Comparison of ENCODE assay signal across 9 cellular contexts in the genomic region with DNA sequence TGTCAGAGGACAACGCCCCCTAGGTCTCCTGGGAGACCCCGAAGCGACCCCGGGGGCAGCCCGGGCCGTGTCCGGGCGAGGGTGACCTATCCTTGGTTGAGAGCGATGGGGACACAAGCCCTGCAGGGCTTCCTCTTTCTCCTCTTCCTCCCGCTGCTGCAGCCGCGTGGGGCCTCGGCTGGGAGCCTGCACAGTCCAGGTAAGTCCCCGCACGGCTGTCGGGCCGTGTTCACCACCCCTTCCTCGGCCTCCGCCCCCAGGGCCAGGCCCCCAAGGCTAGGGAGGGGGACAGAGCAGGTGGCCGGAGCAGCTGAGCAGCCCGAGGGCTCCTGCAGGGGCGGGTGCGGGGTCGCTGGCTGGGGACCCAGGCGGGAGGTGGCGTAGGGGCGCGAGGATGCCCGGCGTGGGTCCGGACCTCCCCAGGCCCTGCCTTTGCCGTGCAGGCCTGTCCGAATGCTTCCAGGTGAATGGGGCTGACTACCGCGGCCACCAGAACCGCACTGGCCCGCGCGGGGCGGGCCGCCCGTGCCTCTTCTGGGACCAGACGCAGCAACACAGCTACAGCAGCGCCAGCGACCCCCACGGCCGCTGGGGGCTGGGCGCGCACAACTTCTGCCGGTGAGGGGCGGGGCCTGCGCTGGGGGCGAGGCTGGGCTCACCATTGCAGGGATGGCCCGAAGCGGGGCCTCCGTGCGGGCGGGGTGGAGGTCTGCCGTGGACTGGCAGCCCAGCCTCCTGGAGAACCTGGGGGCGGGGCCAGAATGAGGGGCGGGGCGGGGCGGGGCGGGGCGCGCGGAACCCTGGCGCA. TPM values are rescaled to one million over a fixed set of nuclear protein-coding genes. Genes with fewer than 3 reads are reported as not detected.
DNase-seq lines count a peak whose midpoint lies in the region; ATAC-seq and TF ChIP-seq lines count a peak whose summit lies in the region.
"Had no signal": no experiment of that assay in that cellular context is flagged by ENCODE, and none has a peak within 500 bp of the region (broad histone marks: within the 10 kb centered on the region; RNA-seq: fewer than 3 reads in every experiment).

No MANE protein-coding gene starts in this region.

- H3K4me1 ChIP-seq in tibial nerve, result peaks cover 0 to 72% (median 33%) of the 10 kb centered on the region in 4 donors

- H3K4me3 Mint-ChIP-seq in activated T-helper 17 cell treated with anti-CD3 and anti-CD28 coated beads, Interleukin-2, amount 50 U/mL, for 72 hours, result peak overlapping the region; percentile 68
- peak overlapping the region; percentile 79 for H3K4me3 Mint-ChIP-seq in stimulated activated memory B cell treated with anti-CD40 and anti-IgM and Interleukin-4, amounts not matched to agents 10 μg/mL and 1 μg/mL and 100 μg/mL, for 72 hours

- no peak for ATAC-seq in activated T-helper 17 cell treated with anti-CD3 and anti-CD28 coated beads, Interleukin-2, amount 50 U/mL, for 72 hours (replicated peaks)
- peak; percentile 18 for ATAC-seq in stimulated activated memory B cell treated with anti-CD40 and anti-IgM and Interleukin-4, amounts not matched to agents 10 μg/mL and 1 μg/mL and 100 μg/mL, for 72 hours
- ATAC-seq in GM18520 (IDR thresholded peaks at IDR 0.05; ENCODE audit: unreplicated experiment), result no peak

- H3K4me1 Mint-ChIP-seq in activated T-helper 17 cell treated with anti-CD3 and anti-CD28 coated beads, Interleukin-2, amount 50 U/mL, for 72 hours, result peaks cover 5% of the 10 kb centered on the region
- peaks cover 51% of the 10 kb centered on the region for H3K4me1 Mint-ChIP-seq in stimulated activated memory B cell treated with anti-CD40 and anti-IgM and Interleukin-4, amounts not matched to agents 10 μg/mL and 1 μg/mL and 100 μg/mL, for 72 hours

- H3K9me3 ChIP-seq in tibial nerve, result no peaks in the 10 kb centered on the region

- 0 to 1% methylated on average over 7 to 42 of the region's 68 CpGs for WGBS in tibial nerve, 2 donors

- no peak overlapping the region for H3K27ac Mint-ChIP-seq in activated T-helper 17 cell treated with anti-CD3 and anti-CD28 coated beads, Interleukin-2, amount 50 U/mL, for 72 hours
- no peak overlapping the region for H3K27ac Mint-ChIP-seq in stimulated activated memory B cell treated with anti-CD40 and anti-IgM and Interleukin-4, amounts not matched to agents 10 μg/mL and 1 μg/mL and 100 μg/mL, for 72 hours

- H3K27me3 ChIP-seq in tibial nerve, result peaks cover 2 to 88% of the 10 kb centered on the region in 2 donors

- no peak for TF ChIP-seq EP300 in tibial nerve (IDR thresholded peaks at IDR 0.05)

- no peak for TF ChIP-seq POLR2A in tibial nerve (IDR thresholded peaks at IDR 0.05)

- peak overlapping the region; percentile 45 for H3K4me3 ChIP-seq in Jurkat, Clone E6-1 (ENCODE audit: low read length)
- H3K4me3 ChIP-seq in tibial nerve, result peak overlapping the region in 2 of 4 donors; percentile 13 to 26

- H3K36me3 Mint-ChIP-seq in activated T-helper 17 cell treated with anti-CD3 and anti-CD28 coated beads, Interleukin-2, amount 50 U/mL, for 72 hours (ENCODE audit: low read depth), result peaks cover 10% of the 10 kb centered on the region
- no peaks in the 10 kb centered on the region for H3K36me3 Mint-ChIP-seq in stimulated activated memory B cell treated with anti-CD40 and anti-IgM and Interleukin-4, amounts not matched to agents 10 μg/mL and 1 μg/mL and 100 μg/mL, for 72 hours

- TF ChIP-seq CTCF in tibial nerve (IDR thresholded peaks at IDR 0.05), result no peak

- H3K27me3 Mint-ChIP-seq in activated T-helper 17 cell treated with anti-CD3 and anti-CD28 coated beads, Interleukin-2, amount 50 U/mL, for 72 hours, result peaks cover 12% of the 10 kb centered on the region
- H3K27me3 Mint-ChIP-seq in stimulated activated memory B cell treated with anti-CD40 and anti-IgM and Interleukin-4, amounts not matched to agents 10 μg/mL and 1 μg/mL and 100 μg/mL, for 72 hours, result peaks cover 65% of the 10 kb centered on the region

- H3K9me3 Mint-ChIP-seq in activated T-helper 17 cell treated with anti-CD3 and anti-CD28 coated beads, Interleukin-2, amount 50 U/mL, for 72 hours, result no peaks in the 10 kb centered on the region
- H3K9me3 Mint-ChIP-seq in stimulated activated memory B cell treated with anti-CD40 and anti-IgM and Interleukin-4, amounts not matched to agents 10 μg/mL and 1 μg/mL and 100 μg/mL, for 72 hours, result no peaks in the 10 kb centered on the region

- H3K27ac ChIP-seq in tibial nerve, result no peak overlapping the region

- peak; percentile 58 for DNase-seq in DMS53 treated with DMSO at 0.1 percent for 48 hours (lab: John Stamatoyannopoulos, UW; ENCODE audit: unreplicated experiment)
- peak; percentile 63 for DNase-seq in Jurkat, Clone E6-1 (ENCODE audit: low read depth, low spot score)
- DNase-seq in RKO (ENCODE audit: low spot score), result peak; percentile 87
- peak; percentile 93 for DNase-seq in iPS-NIHi7 (ENCODE audit: extremely low spot score)
- DNase-seq in tibial nerve (ENCODE audit: low spot score in 2 of 2), result no peak

- no peaks in the 10 kb centered on the region for H3K36me3 ChIP-seq in tibial nerve

RNA-seq across cellular contexts. Expression of a gene that starts 0.5 kb away (rescaled TPM):
- 0.82 TPM for polyA plus RNA-seq in Jurkat, Clone E6-1 (2012; ENCODE audit: insufficient read depth, insufficient read length)
- not detected for total RNA-seq in activated T-helper 17 cell treated with anti-CD3 and anti-CD28 coated beads, Interleukin-2, amount 50 U/mL, for 72 hours
- not detected for total RNA-seq in tibial nerve

RNA-seq across cellular contexts. Expression of a gene that starts 4.5 kb away (rescaled TPM):
- 33.2 TPM for polyA plus RNA-seq in Jurkat, Clone E6-1 (2012; ENCODE audit: insufficient read depth, insufficient read length)
- 10 to 100 TPM; 24.4 to 41.4 TPM for total RNA-seq in activated T-helper 17 cell treated with anti-CD3 and anti-CD28 coated beads, Interleukin-2, amount 50 U/mL, for 72 hours
- 10 to 100 TPM in 1 of 4 donors, 1 to 10 TPM in 3; 5.1 to 15.0 (median 7.9) TPM for total RNA-seq in tibial nerve

RNA-seq across cellular contexts. Expression of a gene that starts 15.6 kb away (rescaled TPM):
- polyA plus RNA-seq in Jurkat, Clone E6-1 (2012; ENCODE audit: insufficient read depth, insufficient read length), result 147 TPM
- total RNA-seq in activated T-helper 17 cell treated with anti-CD3 and anti-CD28 coated beads, Interleukin-2, amount 50 U/mL, for 72 hours, result 100 to 1,000 TPM in 1 of 2 donors, 10 to 100 TPM in 1; 97.7 to 154 TPM
- total RNA-seq in tibial nerve, result 1 to 10 TPM in 2 of 4 donors, under 1 TPM in 2; 0.60 to 1.6 (median 1.1) TPM

RNA-seq across cellular contexts. Expression of a gene that starts 48.1 kb away (rescaled TPM):
- polyA plus RNA-seq in Jurkat, Clone E6-1 (2012; ENCODE audit: insufficient read depth, insufficient read length), result not detected
- under 1 TPM in 1 of 2 donors, not detected in 1; 0.15 TPM for total RNA-seq in activated T-helper 17 cell treated with anti-CD3 and anti-CD28 coated beads, Interleukin-2, amount 50 U/mL, for 72 hours
- under 1 TPM in 1 of 4 donors, not detected in 3; 0.30 TPM for total RNA-seq in tibial nerve
- total RNA-seq: activated CD8-positive, alpha-beta memory T cell treated with anti-CD3 and anti-CD28 coated beads for 36 hours had no signal

RNA-seq across cellular contexts. Expression of a gene that starts 52.9 kb away (rescaled TPM):
- 38.8 TPM for polyA plus RNA-seq in Jurkat, Clone E6-1 (2012; ENCODE audit: insufficient read depth, insufficient read length)
- 10 to 100 TPM; 52.4 to 61.1 TPM for total RNA-seq in activated T-helper 17 cell treated with anti-CD3 and anti-CD28 coated beads, Interleukin-2, amount 50 U/mL, for 72 hours
- total RNA-seq in tibial nerve, result 10 to 100 TPM; 65.1 to 74.9 (median 68.7) TPM

Comparison
In these comparisons a context has a peak if more than half of its experiments do, and no peak if none do; other contexts are left out.
1. DNase-seq: peak in DMS53 treated with DMSO at 0.1 percent for 48 hours (single experiment), Jurkat, Clone E6-1 (single experiment), RKO (single experiment) and iPS-NIHi7 (single experiment); none in tibial nerve (0 of 2).
2. RNA of a gene that starts 15.6 kb away (total RNA-seq): 97.7 to 154 TPM in activated T-helper 17 cell treated with anti-CD3 and anti-CD28 coated beads, Interleukin-2, amount 50 U/mL, for 72 hours; 0.60 to 1.6 TPM in tibial nerve; every median in the first group is over 10 times any median in the second.